Comparison of ENCODE assay signal across 9 cellular contexts in genomic region chr3:192957441-192957951, GRCh38. TPM values are rescaled to one million over a fixed set of nuclear protein-coding genes. Genes with fewer than 3 reads are reported as not detected.
DNase-seq lines count a peak whose midpoint lies in the region; TF ChIP-seq lines count a peak whose summit lies in the region.
"Had no signal": no experiment of that assay in that cellular context is flagged by ENCODE, and none has a peak within 500 bp of the region (broad histone marks: within the 10 kb centered on the region; RNA-seq: fewer than 3 reads in every experiment).

No MANE protein-coding gene starts in this region.

- no peaks in the 10 kb centered on the region for H3K27me3 Mint-ChIP-seq in neural progenitor cell (ENCODE audit: insufficient read depth, low read depth)

- CTCF ChIA-PET in SK-N-SH (lab: Yijun Ruan, JAX) = no interaction called here

- H3K4me3 Mint-ChIP-seq in neural progenitor cell = no peak overlapping the region

- H3K4me1 ChIP-seq in SK-N-SH (ENCODE audit: control insufficient read depth in 1 of 2, insufficient read depth in 2 of 2, low read depth in 1 of 2, low read length in 1 of 2) (no peaks in the 10 kb centered on the region), smooth muscle cell (ENCODE audit: low read depth) (no peaks in the 10 kb centered on the region), neural progenitor cell (no peaks in the 10 kb centered on the region)
- H3K4me1 ChIP-seq: BLaER1 had no signal

- H3K36me3 ChIP-seq in SK-N-SH (replicated peaks in 1 of 2; ENCODE audit: control insufficient read depth in 1 of 2, insufficient read depth in 2 of 2, low read length in 1 of 2) (no peaks in the 10 kb centered on the region), smooth muscle cell (ENCODE audit: low read depth) (no peaks in the 10 kb centered on the region), neural progenitor cell (no peaks in the 10 kb centered on the region)
- H3K36me3 ChIP-seq: BLaER1 had no signal

- H3K9me2 ChIP-seq in SK-N-SH = no peaks in the 10 kb centered on the region

- DNase-seq in NCI-H1694 treated with DMSO at 0.1 percent for 48 hours (lab: John Stamatoyannopoulos, UW) = peak; percentile 41
- no peak for DNase-seq in NCI-H1694 (lab: John Stamatoyannopoulos, UW)
- DNase-seq in SK-N-SH = no peak
- DNase-seq in globus pallidus (ENCODE audit: low spot score) = peak; percentile 58
- DNase-seq in smooth muscle cell (lab: John Stamatoyannopoulos, UW; ENCODE audit: unreplicated experiment) = peak; percentile 38
- no peak for DNase-seq in neural progenitor cell (ENCODE audit: low spot score)
- no peak for DNase-seq in DMS153 treated with DMSO at 0.1 percent for 48 hours (lab: John Stamatoyannopoulos, UW; ENCODE audit: unreplicated experiment)
- no peak for DNase-seq in DMS79 treated with DMSO at 0.1 percent for 48 hours (lab: John Stamatoyannopoulos, UW)

- peak overlapping the region in 1 of 2 experiments; percentile 45; a peak in 2 of 4 replicates for H3K27ac ChIP-seq in SK-N-SH (ENCODE audit: low read depth in 2 of 2, low read length in 1 of 2)
- peak overlapping the region; percentile 89 for H3K27ac ChIP-seq in smooth muscle cell (ENCODE audit: low read depth)
- no peak overlapping the region for H3K27ac ChIP-seq in neural progenitor cell
- H3K27ac ChIP-seq: BLaER1 had no signal

- TF ChIP-seq EP300 in SK-N-SH (IDR thresholded peaks at IDR 0.05; ENCODE audit: borderline replicate concordance in 1 of 2, low read depth in 1 of 2, low read length in 1 of 2) = no peak

- 30% methylated on average over 5 of the region's 5 CpGs for WGBS in SK-N-SH (ENCODE audit: low lambda C conversion rate)
- WGBS in smooth muscle cell (ENCODE audit: low lambda C conversion rate) = 20% methylated on average over 5 of the region's 5 CpGs

- peaks cover 3% of the 10 kb centered on the region for H3F3A ChIP-seq in SK-N-SH (replicated peaks; ENCODE audit: insufficient read depth)
- peaks cover 4% of the 10 kb centered on the region for H3F3A ChIP-seq in smooth muscle cell (ENCODE audit: low read depth)
- no peaks in the 10 kb centered on the region for H3F3A ChIP-seq in neural progenitor cell (ENCODE audit: low read depth)

- TF ChIP-seq RAD21 in SK-N-SH (IDR thresholded peaks at IDR 0.05; ENCODE audit: low read length) = no peak

- H2AFZ ChIP-seq in SK-N-SH (ENCODE audit: low read depth) (no peak overlapping the region), smooth muscle cell (ENCODE audit: low read depth) (peak overlapping the region; percentile 15), neural progenitor cell (replicated peaks) (no peak overlapping the region)

- H3K4me1 Mint-ChIP-seq in neural progenitor cell = no peaks in the 10 kb centered on the region

- H3K27ac Mint-ChIP-seq in neural progenitor cell = no peak overlapping the region

- POLR2A ChIA-PET in SK-N-SH (lab: Yijun Ruan, JAX) = no interaction called here

- TF ChIP-seq CTCF in SK-N-SH (IDR thresholded peaks at IDR 0.05) (no peak), smooth muscle cell (IDR thresholded peaks at IDR 0.05; ENCODE audit: borderline replicate concordance, insufficient read depth, poor library complexity, severe bottlenecking) (no peak), neural progenitor cell (IDR thresholded peaks at IDR 0.05) (no peak)

- no peak overlapping the region for H3K9ac ChIP-seq in SK-N-SH
- peak overlapping the region; percentile 53 for H3K9ac ChIP-seq in smooth muscle cell (ENCODE audit: low read depth)
- no peak overlapping the region for H3K9ac ChIP-seq in neural progenitor cell
- H3K9ac ChIP-seq: BLaER1 had no signal

- no peak overlapping the region for H3K4me3 ChIP-seq in SK-N-SH (ENCODE audit: low read depth in 2 of 2, low read length in 1 of 2)
- H3K4me3 ChIP-seq in smooth muscle cell = peak overlapping the region; percentile 3
- no peak overlapping the region for H3K4me3 ChIP-seq in neural progenitor cell
- H3K4me3 ChIP-seq: BLaER1 had no signal

- H3K4me2 ChIP-seq in SK-N-SH = peak overlapping the region; percentile 46; the same call in 1 of the 2 replicates
- peak overlapping the region; percentile 73 for H3K4me2 ChIP-seq in smooth muscle cell
- no peak overlapping the region for H3K4me2 ChIP-seq in neural progenitor cell
- H3K4me2 ChIP-seq: BLaER1 had no signal

- no peaks in the 10 kb centered on the region for H3K79me2 ChIP-seq in SK-N-SH (ENCODE audit: insufficient read depth)
- H3K79me2 ChIP-seq in smooth muscle cell (ENCODE audit: low read depth) = no peaks in the 10 kb centered on the region
- no peaks in the 10 kb centered on the region for H3K79me2 ChIP-seq in neural progenitor cell (ENCODE audit: low read depth)

- H4K20me1 ChIP-seq in SK-N-SH (ENCODE audit: insufficient read depth) (no peaks in the 10 kb centered on the region), smooth muscle cell (ENCODE audit: low read depth) (no peaks in the 10 kb centered on the region), neural progenitor cell (ENCODE audit: low read depth) (no peaks in the 10 kb centered on the region)
- H4K20me1 ChIP-seq: BLaER1 had no signal

- H3K9me3 ChIP-seq in SK-N-SH = no peaks in the 10 kb centered on the region
- H3K9me3 ChIP-seq in smooth muscle cell (replicated peaks; ENCODE audit: low read depth) = no peaks in the 10 kb centered on the region
- H3K9me3 ChIP-seq in neural progenitor cell (ENCODE audit: low read depth) = no peaks in the 10 kb centered on the region
- H3K9me3 ChIP-seq: BLaER1 had no signal

- no peaks in the 10 kb centered on the region for H3K9me3 Mint-ChIP-seq in neural progenitor cell

- H3K36me3 Mint-ChIP-seq in neural progenitor cell = no peaks in the 10 kb centered on the region

- H3K27me3 ChIP-seq in SK-N-SH (ENCODE audit: insufficient read depth) (no peaks in the 10 kb centered on the region), smooth muscle cell (ENCODE audit: low read depth) (no peaks in the 10 kb centered on the region), neural progenitor cell (no peaks in the 10 kb centered on the region)
- H3K27me3 ChIP-seq: BLaER1 had no signal

TF ChIP-seq in SK-N-SH, 30 proteins besides CTCF, POLR2A, EP300 and RAD21:
- TF ChIP-seq TCF12 (IDR thresholded peaks at IDR 0.05) = no peak
- TF ChIP-seq FOSL2 (IDR thresholded peaks at IDR 0.05; ENCODE audit: borderline replicate concordance, low read depth) = peak; percentile 71
- no peak for TF ChIP-seq TAF1 (IDR thresholded peaks at IDR 0.05; ENCODE audit: borderline replicate concordance, low read depth, low read length)
- TF ChIP-seq CHD2 (IDR thresholded peaks at IDR 0.05; ENCODE audit: low read length, partially characterized antibody) = no peak
- peak; percentile 70 for TF ChIP-seq JUND (IDR thresholded peaks at IDR 0.05)
- no peak for TF ChIP-seq ELF1 (IDR thresholded peaks at IDR 0.05)
- no peak for TF ChIP-seq MXI1 (IDR thresholded peaks at IDR 0.05; ENCODE audit: low read depth, low read length)
- TF ChIP-seq USF1 (IDR thresholded peaks at IDR 0.05; ENCODE audit: borderline replicate concordance, low read depth) = no peak
- TF ChIP-seq RCOR1 (IDR thresholded peaks at IDR 0.05; ENCODE audit: low read length) = no peak

RNA-seq across cellular contexts. Expression of gene MB21D2, which starts 39.8 kb away (rescaled TPM):
- polyA plus RNA-seq in SK-N-SH (2012; rRNA removed) (12.7 and 15.4 TPM in 2 replicates), smooth muscle cell (5.2 and 7.1 TPM in 2 replicates)
- 13.3 and 14.3 TPM in 2 replicates for polyA plus RNA-seq in SK-N-SH (2012; cell fraction: cytosol; rRNA removed)
- 13.3 and 15.1 TPM in 2 replicates for polyA plus RNA-seq in SK-N-SH (2012; cell fraction: nucleus; rRNA removed)
- total RNA-seq in smooth muscle cell (16.9 and 17.1 TPM in 2 replicates), neural progenitor cell (ENCODE audit: low replicate concordance) (11.3 and 15.1 TPM in 2 replicates)

Comparison
In these comparisons a context has a peak if more than half of its experiments do, and no peak if none do; other contexts are left out.
1. DNase-seq: peak in NCI-H1694 treated with DMSO at 0.1 percent for 48 hours (single experiment), globus pallidus (single experiment) and smooth muscle cell (single experiment); none in NCI-H1694 (single experiment), SK-N-SH (single experiment), neural progenitor cell (single experiment), DMS153 treated with DMSO at 0.1 percent for 48 hours (single experiment) and DMS79 treated with DMSO at 0.1 percent for 48 hours (single experiment).